ENCODE assay signal across 10 cellular contexts in the genomic region with DNA sequence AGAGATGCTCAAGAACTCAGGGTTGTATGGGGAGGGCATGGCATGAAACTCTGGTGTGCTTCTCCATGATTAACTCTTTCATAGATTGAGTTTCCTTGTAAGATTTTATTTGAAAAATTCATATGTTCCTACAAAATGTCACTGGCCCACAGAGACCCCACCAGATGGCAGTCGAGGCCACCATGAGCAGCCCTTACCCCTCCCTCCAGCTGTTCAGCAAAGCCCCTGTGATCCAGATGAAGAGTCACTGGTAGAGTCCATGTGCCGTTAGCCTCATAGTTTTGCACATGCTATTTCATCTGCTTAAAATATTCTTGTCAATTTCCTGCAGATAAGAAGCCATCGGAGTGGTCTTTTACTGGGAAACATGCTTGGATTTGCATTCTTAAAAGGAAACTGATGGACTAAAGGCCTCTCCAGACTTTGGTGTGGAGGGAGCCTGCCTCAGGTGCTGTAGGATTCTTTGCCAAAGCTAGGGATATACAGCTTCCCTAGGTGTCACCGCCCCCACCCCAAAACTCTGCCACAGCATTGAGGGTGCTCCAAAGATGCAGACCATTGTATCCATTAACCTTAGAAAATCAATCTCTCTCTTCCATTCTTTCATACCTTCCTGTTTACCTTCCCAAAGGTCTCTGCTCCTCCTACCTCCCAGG. TPM values are rescaled to one million over a fixed set of nuclear protein-coding genes. Genes with fewer than 3 reads are reported as not detected.
DNase-seq lines count a peak whose midpoint lies in the region; ATAC-seq and TF ChIP-seq lines count a peak whose summit lies in the region.
"Had no signal": no experiment of that assay in that cellular context is flagged by ENCODE, and none has a peak within 500 bp of the region (broad histone marks: within the 10 kb centered on the region; RNA-seq: fewer than 3 reads in every experiment).

No MANE protein-coding gene starts in this region.

- DNase-seq in stimulated activated CD4-positive, alpha-beta T cell treated with anti-CD3 and anti-CD28 coated beads, Interleukin-15, amount 100 ng/mL, for 24 hours: peak; percentile 9
- no peak for DNase-seq in stimulated activated CD4-positive, alpha-beta T cell treated with anti-CD3 and anti-CD28 coated beads, Interleukin-4, amount 100 ng/mL, for 24 hours
- DNase-seq in NCI-H2171 (lab: John Stamatoyannopoulos, UW): peak; percentile 5
- no peak for DNase-seq in esophagus muscularis mucosa (ENCODE audit: extremely low spot score)
- DNase-seq in upper lobe of right lung: no peak
- no peak for DNase-seq in NCI-H345 treated with DMSO at 0.1 percent for 48 hours (lab: John Stamatoyannopoulos, UW; ENCODE audit: unreplicated experiment)
- DNase-seq: GF-D8, NCI-H187 had no signal

- H3K4me3 ChIP-seq in esophagus muscularis mucosa (no peak overlapping the region), upper lobe of right lung (no peak overlapping the region)

- no peaks in the 10 kb centered on the region for H3K36me3 ChIP-seq in esophagus muscularis mucosa
- H3K36me3 ChIP-seq in upper lobe of right lung: no peaks in the 10 kb centered on the region

- peaks cover 0 to 15% (median 12%) of the 10 kb centered on the region in 4 donors for H3K4me1 ChIP-seq in esophagus muscularis mucosa
- no peaks in the 10 kb centered on the region for H3K4me1 ChIP-seq in upper lobe of right lung

- H3K27me3 Mint-ChIP-seq in stimulated activated memory B cell treated with anti-CD40 and anti-IgM and Interleukin-4, amounts not matched to agents 10 μg/mL and 1 μg/mL and 100 μg/mL, for 72 hours: no peaks in the 10 kb centered on the region

- H3K27ac ChIP-seq in esophagus muscularis mucosa (replicated peaks in 1 of 4) (no peak overlapping the region), upper lobe of right lung (no peak overlapping the region)

- TF ChIP-seq CTCF in esophagus muscularis mucosa (IDR thresholded peaks at IDR 0.05) (peak in 2 of 3 experiments; percentile 19 to 33), upper lobe of right lung (IDR thresholded peaks at IDR 0.05) (peak; percentile 28)

- H3K36me3 Mint-ChIP-seq in stimulated activated memory B cell treated with anti-CD40 and anti-IgM and Interleukin-4, amounts not matched to agents 10 μg/mL and 1 μg/mL and 100 μg/mL, for 72 hours: no peaks in the 10 kb centered on the region

- WGBS in esophagus muscularis mucosa: 55% methylated on average over 4 of the region's 4 CpGs

- ATAC-seq in upper lobe of right lung: no peak
- no peak for ATAC-seq in GM21528 (IDR thresholded peaks at IDR 0.05; ENCODE audit: low FRiP score, unreplicated experiment)
- ATAC-seq in stimulated activated memory B cell treated with anti-CD40 and anti-IgM and Interleukin-4, amounts not matched to agents 10 μg/mL and 1 μg/mL and 100 μg/mL, for 72 hours: no peak

- H3K27me3 ChIP-seq in esophagus muscularis mucosa (no peaks in the 10 kb centered on the region), upper lobe of right lung (no peaks in the 10 kb centered on the region)

- no peak for TF ChIP-seq EP300 in esophagus muscularis mucosa (IDR thresholded peaks at IDR 0.05)

- H3K4me3 Mint-ChIP-seq in stimulated activated memory B cell treated with anti-CD40 and anti-IgM and Interleukin-4, amounts not matched to agents 10 μg/mL and 1 μg/mL and 100 μg/mL, for 72 hours: no peak overlapping the region

- intact Hi-C loops in esophagus muscularis mucosa (cut with DNase I) (no loop called here), upper lobe of right lung (cut with DNase I) (no loop called here)

- no peak for TF ChIP-seq POLR2A in esophagus muscularis mucosa (IDR thresholded peaks at IDR 0.05; ENCODE audit: low read depth)

- H3K9me3 ChIP-seq in esophagus muscularis mucosa (no peaks in the 10 kb centered on the region), upper lobe of right lung (no peaks in the 10 kb centered on the region)

- H3K27ac Mint-ChIP-seq in stimulated activated memory B cell treated with anti-CD40 and anti-IgM and Interleukin-4, amounts not matched to agents 10 μg/mL and 1 μg/mL and 100 μg/mL, for 72 hours: no peak overlapping the region

- H3K9me3 Mint-ChIP-seq in stimulated activated memory B cell treated with anti-CD40 and anti-IgM and Interleukin-4, amounts not matched to agents 10 μg/mL and 1 μg/mL and 100 μg/mL, for 72 hours: no peaks in the 10 kb centered on the region

- no peaks in the 10 kb centered on the region for H3K4me1 Mint-ChIP-seq in stimulated activated memory B cell treated with anti-CD40 and anti-IgM and Interleukin-4, amounts not matched to agents 10 μg/mL and 1 μg/mL and 100 μg/mL, for 72 hours

RNA-seq across cellular contexts. Expression of gene ZNF385B, which starts 18.8 kb away (rescaled TPM):
- total RNA-seq in esophagus muscularis mucosa (1 to 10 TPM; 2.2 to 5.0 (median 4.0) TPM), upper lobe of right lung (62.3 TPM)

Comparison
In these comparisons a context has a peak if more than half of its experiments do, and no peak if none do; other contexts are left out.
1. DNase-seq: peak in stimulated activated CD4-positive, alpha-beta T cell treated with anti-CD3 and anti-CD28 coated beads, Interleukin-15, amount 100 ng/mL, for 24 hours (single experiment) and NCI-H2171 (single experiment); none in stimulated activated CD4-positive, alpha-beta T cell treated with anti-CD3 and anti-CD28 coated beads, Interleukin-4, amount 100 ng/mL, for 24 hours (single experiment), esophagus muscularis mucosa (single experiment), upper lobe of right lung (single experiment) and NCI-H345 treated with DMSO at 0.1 percent for 48 hours (single experiment).
2. RNA of gene ZNF385B, which starts 18.8 kb away (total RNA-seq): 62.3 TPM in upper lobe of right lung (single experiment); 2.2 to 5.0 TPM in esophagus muscularis mucosa; every median in the first group is over 10 times any median in the second.